ENCODE assay signal across 1 cellular context in the genomic region with DNA sequence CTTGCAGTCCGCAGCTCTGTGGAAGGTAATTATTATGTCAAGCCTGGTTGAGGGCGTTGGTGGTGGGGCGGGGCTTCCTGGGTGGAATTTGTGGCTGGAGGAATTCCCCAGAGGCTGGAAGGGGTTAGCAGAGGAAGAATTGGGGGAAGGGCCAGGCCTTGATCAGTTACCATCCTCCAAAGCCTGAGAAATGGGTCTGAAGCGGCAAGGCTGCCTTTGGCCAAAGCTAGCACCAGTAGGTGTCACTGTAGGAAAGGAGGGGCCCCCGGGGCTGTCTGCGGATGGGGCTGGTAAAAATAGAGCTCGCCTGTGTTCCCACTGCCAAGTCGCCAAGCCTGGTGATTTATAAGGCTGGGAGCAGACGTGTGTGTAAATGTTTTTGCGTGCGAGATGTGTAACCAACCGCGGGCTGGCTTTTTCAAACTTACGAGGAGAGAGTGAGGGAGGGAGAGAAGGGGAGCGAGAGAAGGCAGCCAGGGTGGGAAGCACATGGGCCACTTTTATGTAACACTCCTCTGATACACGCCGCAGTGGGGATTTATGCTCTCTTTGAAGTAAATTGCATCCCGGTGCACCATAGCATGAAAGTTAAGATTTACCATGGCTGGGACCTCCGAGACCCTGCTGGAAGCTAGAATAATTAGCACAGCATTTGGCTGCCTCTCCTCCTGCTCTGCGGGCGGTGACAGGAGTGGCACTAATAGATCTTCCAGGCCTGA.
TF ChIP-seq lines count a peak whose summit lies in the region.

No MANE protein-coding gene starts in this region.

TF ChIP-seq in HepG2, 621 proteins besides CTCF, POLR2A, EP300 and RAD21 (continued from another document):
- no peak for TF ChIP-seq HMGXB3 (CRISPR knock-in tag; IDR thresholded peaks at IDR 0.05; ENCODE audit: borderline replicate concordance)
- no peak for TF ChIP-seq RBFOX2 (IDR thresholded peaks at IDR 0.05; ENCODE audit: low read depth, low read length)
- no peak for TF ChIP-seq ZFP91 (CRISPR knock-in tag; IDR thresholded peaks at IDR 0.05; ENCODE audit: borderline replicate concordance)
- no peak for TF ChIP-seq ZNF17 (CRISPR knock-in tag; IDR thresholded peaks at IDR 0.05)
- no peak for TF ChIP-seq ZNF883 (CRISPR knock-in tag; IDR thresholded peaks at IDR 0.05; ENCODE audit: not compliant biosample characterization)
- no peak for TF ChIP-seq LCORL (IDR thresholded peaks at IDR 0.05)
- no peak for TF ChIP-seq LCORL (CRISPR knock-in tag; IDR thresholded peaks at IDR 0.05)
- peak; percentile 94 for TF ChIP-seq ZNF629 (CRISPR knock-in tag; conservative IDR thresholded peaks at IDR 0.05)
- no peak for TF ChIP-seq MIER3 (CRISPR knock-in tag; IDR thresholded peaks at IDR 0.05; ENCODE audit: borderline replicate concordance)
